Comparison of ENCODE assay signal across 14 cellular contexts in genomic region chr11:85109141-85109540, GRCh38.
DNase-seq lines count a peak whose midpoint lies in the region; ATAC-seq and TF ChIP-seq lines count a peak whose summit lies in the region.
"Had no signal": no experiment of that assay in that cellular context is flagged by ENCODE, and none has a peak within 500 bp of the region (broad histone marks: within the 10 kb centered on the region; RNA-seq: fewer than 3 reads in every experiment).

No MANE protein-coding gene starts in this region.

- no peaks in the 10 kb centered on the region for H3K79me2 ChIP-seq in KMS-11 (ENCODE audit: insufficient read depth, low read depth)

- H3K4me3 ChIP-seq in KMS-11 (IDR thresholded peaks at IDR 0.05; ENCODE audit: insufficient read depth, low read depth, low read length) = no peak overlapping the region
- H3K4me3 ChIP-seq: adrenal gland, lung, pancreas had no signal

- no peaks in the 10 kb centered on the region for H3K27me3 Mint-ChIP-seq in activated CD4-positive, alpha-beta T cell treated with anti-CD3 and anti-CD28 coated beads, Interleukin-2, amount 10 ng/mL, durations not matched to agents 24 days and 14 days
- H3K27me3 Mint-ChIP-seq in activated T-cell treated with anti-CD3 and anti-CD28 coated beads, Interleukin-2, amount 50 U/mL, for 72 hours (ENCODE audit: low read depth) = no peaks in the 10 kb centered on the region
- H3K27me3 Mint-ChIP-seq: stimulated activated naive CD8-positive, alpha-beta T cell treated with anti-CD3 and anti-CD28 coated beads, Interleukin-15, Interleukin-2, amounts not matched to agents 100 ng/mL and 50 ng/mL, for 24 hours had no signal

- DNase-seq in activated CD4-positive, alpha-beta T cell treated with anti-CD3 and anti-CD28 coated beads, Interleukin-2, amount 10 ng/mL, durations not matched to agents 24 days and 14 days = no peak
- DNase-seq in activated naive CD4-positive, alpha-beta T cell treated with Interleukin-2 at 50 U/mL for 16 hours = no peak
- DNase-seq in pons (ENCODE audit: low spot score) = no peak
- DNase-seq in activated T-cell treated with anti-CD3 and anti-CD28 coated beads, Interleukin-2, amount 50 U/mL, for 72 hours = no peak
- DNase-seq: activated CD8-positive, alpha-beta memory T cell treated with anti-CD3 and anti-CD28 coated beads for 24 hours; adrenal gland; NCI-H1105 treated with DMSO at 0.1 percent for 48 hours; pancreas had no signal

- intact Hi-C loops in activated CD4-positive, alpha-beta T cell treated with anti-CD3 and anti-CD28 coated beads, Interleukin-2, amount 10 ng/mL, durations not matched to agents 24 days and 14 days (cut with micrococcal nuclease) = no loop called here

- no peak overlapping the region for H3K4me3 Mint-ChIP-seq in activated CD4-positive, alpha-beta T cell treated with anti-CD3 and anti-CD28 coated beads, Interleukin-2, amount 10 ng/mL, durations not matched to agents 24 days and 14 days
- H3K4me3 Mint-ChIP-seq in activated T-cell treated with anti-CD3 and anti-CD28 coated beads, Interleukin-2, amount 50 U/mL, for 72 hours = no peak overlapping the region
- H3K4me3 Mint-ChIP-seq: stimulated activated naive CD8-positive, alpha-beta T cell treated with anti-CD3 and anti-CD28 coated beads, Interleukin-15, Interleukin-2, amounts not matched to agents 100 ng/mL and 50 ng/mL, for 24 hours had no signal

- H3K9me3 Mint-ChIP-seq in activated CD4-positive, alpha-beta T cell treated with anti-CD3 and anti-CD28 coated beads, Interleukin-2, amount 10 ng/mL, durations not matched to agents 24 days and 14 days = peaks cover 12% of the 10 kb centered on the region
- H3K9me3 Mint-ChIP-seq in activated T-cell treated with anti-CD3 and anti-CD28 coated beads, Interleukin-2, amount 50 U/mL, for 72 hours = peaks cover 11 to 19% of the 10 kb centered on the region in 2 donors

- H3K9ac ChIP-seq in KMS-11 = no peak overlapping the region

- H2AFZ ChIP-seq in KMS-11 (ENCODE audit: low read depth) = 0 out of 2 replicates have a peak overlapping the region, but pooled peaks have one; percentile 12

- peak overlapping the region; percentile 57 for H3K4me2 ChIP-seq in KMS-11

- ATAC-seq in GM18520 (IDR thresholded peaks at IDR 0.05; ENCODE audit: unreplicated experiment) = peak; percentile 52
- ATAC-seq in GM21447 (IDR thresholded peaks at IDR 0.05; ENCODE audit: unreplicated experiment) = peak; percentile 66
- peak; percentile 83 for ATAC-seq in HG03025 (IDR thresholded peaks at IDR 0.05; ENCODE audit: low FRiP score, unreplicated experiment)
- no peak for ATAC-seq in activated T-cell treated with anti-CD3 and anti-CD28 coated beads, Interleukin-2, amount 50 U/mL, for 72 hours (replicated peaks in 1 of 2)
- ATAC-seq: pancreas had no signal

- no peaks in the 10 kb centered on the region for H3K36me3 Mint-ChIP-seq in activated CD4-positive, alpha-beta T cell treated with anti-CD3 and anti-CD28 coated beads, Interleukin-2, amount 10 ng/mL, durations not matched to agents 24 days and 14 days (ENCODE audit: low read depth)
- peaks cover 0 to 1% of the 10 kb centered on the region in 2 donors for H3K36me3 Mint-ChIP-seq in activated T-cell treated with anti-CD3 and anti-CD28 coated beads, Interleukin-2, amount 50 U/mL, for 72 hours (ENCODE audit: insufficient read depth in 2 of 2)

- H3K27ac Mint-ChIP-seq in activated CD4-positive, alpha-beta T cell treated with anti-CD3 and anti-CD28 coated beads, Interleukin-2, amount 10 ng/mL, durations not matched to agents 24 days and 14 days = no peak overlapping the region
- H3K27ac Mint-ChIP-seq in activated T-cell treated with anti-CD3 and anti-CD28 coated beads, Interleukin-2, amount 50 U/mL, for 72 hours = no peak overlapping the region
- H3K27ac Mint-ChIP-seq: stimulated activated naive CD8-positive, alpha-beta T cell treated with anti-CD3 and anti-CD28 coated beads, Interleukin-15, Interleukin-2, amounts not matched to agents 100 ng/mL and 50 ng/mL, for 24 hours had no signal

- H3K4me1 Mint-ChIP-seq in activated CD4-positive, alpha-beta T cell treated with anti-CD3 and anti-CD28 coated beads, Interleukin-2, amount 10 ng/mL, durations not matched to agents 24 days and 14 days = peaks cover 3% of the 10 kb centered on the region
- no peaks in the 10 kb centered on the region for H3K4me1 Mint-ChIP-seq in activated T-cell treated with anti-CD3 and anti-CD28 coated beads, Interleukin-2, amount 50 U/mL, for 72 hours (ENCODE audit: low read depth)

- peaks cover 45% of the 10 kb centered on the region for H3K4me1 ChIP-seq in KMS-11 (ENCODE audit: low read depth, poor library complexity, severe bottlenecking)
- H3K4me1 ChIP-seq: adrenal gland, pancreas had no signal

- no peaks in the 10 kb centered on the region for H4K20me1 ChIP-seq in KMS-11 (ENCODE audit: insufficient read depth)

- TF ChIP-seq CTCF in KMS-11 (conservative IDR thresholded peaks at IDR 0.05; ENCODE audit: low read depth, low read length) = no peak

- no peaks in the 10 kb centered on the region for H3K27me3 ChIP-seq in KMS-11 (ENCODE audit: insufficient read depth, low read depth)
- H3K27me3 ChIP-seq: adrenal gland, pancreas had no signal

- H3K27ac ChIP-seq in KMS-11 = peak overlapping the region; percentile 2; the same call in 1 of the 2 replicates
- H3K27ac ChIP-seq: adrenal gland, pancreas had no signal

- no peaks in the 10 kb centered on the region for H3K36me3 ChIP-seq in KMS-11 (ENCODE audit: insufficient read depth)
- H3K36me3 ChIP-seq: adrenal gland, pancreas had no signal

Comparison
In these comparisons a context has a peak if more than half of its experiments do, and no peak if none do; other contexts are left out.
1. ATAC-seq: peak in GM18520 (single experiment), GM21447 (single experiment) and HG03025 (single experiment); none in activated T-cell treated with anti-CD3 and anti-CD28 coated beads, Interleukin-2, amount 50 U/mL, for 72 hours (0 of 2).